Comparison of ENCODE assay signal across 26 cellular contexts in the genomic region with DNA sequence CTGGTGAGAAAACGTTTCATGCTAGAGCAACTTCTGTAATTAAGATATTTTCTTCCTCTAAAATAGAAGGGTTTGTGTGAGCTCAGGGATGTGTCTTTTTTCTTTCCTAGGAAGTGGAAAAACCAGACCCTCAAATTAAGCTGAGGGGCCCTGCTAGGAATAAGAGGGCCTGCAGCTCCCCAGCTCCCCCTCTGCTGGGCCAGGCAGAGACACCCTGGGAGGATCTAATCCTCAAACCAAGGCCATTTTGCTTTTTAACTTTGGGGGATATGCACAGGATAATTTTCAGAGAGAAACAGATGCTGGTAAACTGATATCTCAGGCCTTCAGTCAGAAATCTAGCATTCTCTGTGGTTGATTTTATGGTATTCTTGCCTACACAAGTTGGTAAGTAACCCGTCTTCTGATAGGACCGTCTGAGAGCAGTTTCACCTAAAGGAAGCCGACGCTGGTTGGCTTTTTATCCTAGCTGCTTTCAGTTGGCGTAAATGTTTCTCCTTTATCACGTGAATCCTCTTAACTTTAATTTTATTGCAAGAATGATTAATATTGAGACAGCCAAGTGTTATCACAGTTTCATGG. TPM values are rescaled to one million over a fixed set of nuclear protein-coding genes. Genes with fewer than 3 reads are reported as not detected.
A peak's percentile ranks its signal among the peaks of the same experiment; 100 is the strongest.
DNase-seq lines count a peak whose midpoint lies in the region; ATAC-seq, FAIRE-seq and TF ChIP-seq lines count a peak whose summit lies in the region.
"Had no signal": no experiment of that assay in that cellular context is flagged by ENCODE, and none has a peak within 500 bp of the region (broad histone marks: within the 10 kb centered on the region; RNA-seq: fewer than 3 reads in every experiment).

No MANE protein-coding gene starts in this region.

- no peak overlapping the region for H3K4me3 Mint-ChIP-seq in activated naive CD4-positive, alpha-beta T cell treated with anti-CD3 and anti-CD28 coated beads for 36 hours
- no peak overlapping the region for H3K4me3 Mint-ChIP-seq in natural killer cell treated with Interleukin-12 subunit alpha and Interleukin-12 subunit beta and Interleukin-15 and Interleukin-18, amount 100 ng/mL, for 72 hours
- H3K4me3 Mint-ChIP-seq: dendritic cell treated with granulocyte-macrophage colony-stimulating factor and Interleukin-4, amounts not matched to agents 40 ng/mL and 50 ng/mL, for 4 days; IgD-negative memory B cell; type B pancreatic cell had no signal

- H3K36me3 Mint-ChIP-seq in activated naive CD4-positive, alpha-beta T cell treated with anti-CD3 and anti-CD28 coated beads for 36 hours (ENCODE audit: low read depth) = no peaks in the 10 kb centered on the region
- H3K36me3 Mint-ChIP-seq in natural killer cell treated with Interleukin-12 subunit alpha and Interleukin-12 subunit beta and Interleukin-15 and Interleukin-18, amount 100 ng/mL, for 72 hours = no peaks in the 10 kb centered on the region
- H3K36me3 Mint-ChIP-seq: type B pancreatic cell had no signal

- TF ChIP-seq RAD21 in H1 (IDR thresholded peaks at IDR 0.05 in 1 of 2, conservative IDR thresholded peaks at IDR 0.05 in 1 of 2; ENCODE audit: low read depth in 2 of 2, low read length in 2 of 2) = peak in 1 of 2 experiments; percentile 35; a peak in 2 of 4 replicates

- no peaks in the 10 kb centered on the region for H3K36me3 ChIP-seq in SJCRH30
- H3K36me3 ChIP-seq in H1 (ENCODE audit: control insufficient read depth in 2 of 4, insufficient read depth in 4 of 4, low read length in 3 of 4) = peaks cover 0 to 10% (median 3%) of the 10 kb centered on the region in 4 experiments; a peak in 6 of 8 replicates
- H3K36me3 ChIP-seq: cardiac muscle cell, spleen had no signal

- peak overlapping the region; percentile 29 for H3K27ac ChIP-seq in SJCRH30
- no peak overlapping the region for H3K27ac ChIP-seq in H1 (ENCODE audit: low read depth, low read length)
- H3K27ac ChIP-seq: cardiac muscle cell, spleen had no signal

- intact Hi-C loops in activated naive CD4-positive, alpha-beta T cell treated with anti-CD3 and anti-CD28 coated beads for 36 hours (cut with micrococcal nuclease) = no loop called here

- H4K8ac ChIP-seq in H1 (ENCODE audit: extremely low read depth, insufficient read depth, low read length) = no peak overlapping the region

- no peak overlapping the region for H4K91ac ChIP-seq in H1 (replicated peaks; ENCODE audit: insufficient read length, low read length)

- peaks cover 14 to 19% of the 10 kb centered on the region in 2 experiments for H4K20me1 ChIP-seq in H1 (replicated peaks in 1 of 2; ENCODE audit: control insufficient read depth in 1 of 2, insufficient read depth in 2 of 2, low read length in 2 of 2)

- no peaks in the 10 kb centered on the region for H3K9me3 Mint-ChIP-seq in activated naive CD4-positive, alpha-beta T cell treated with anti-CD3 and anti-CD28 coated beads for 36 hours
- no peaks in the 10 kb centered on the region for H3K9me3 Mint-ChIP-seq in natural killer cell treated with Interleukin-12 subunit alpha and Interleukin-12 subunit beta and Interleukin-15 and Interleukin-18, amount 100 ng/mL, for 72 hours
- H3K9me3 Mint-ChIP-seq: activated T-helper 2 cell treated with anti-CD3 and anti-CD28 coated beads, Interferon-gamma antibody, Interleukin-2, Interleukin-4, amounts not matched to agents 10 μg/mL and 5 μg/mL and 100 μg/mL, durations not matched to agents 14 hours and 24 hours and 36 hours; dendritic cell treated with granulocyte-macrophage colony-stimulating factor and Interleukin-4, amounts not matched to agents 40 ng/mL and 50 ng/mL, for 4 days; IgD-negative memory B cell had no signal

- TF ChIP-seq EP300 in H1 (IDR thresholded peaks at IDR 0.05; ENCODE audit: borderline replicate concordance in 1 of 2, low read depth in 2 of 2, low read length in 2 of 2) = no peak

- H3K4me3 ChIP-seq in SJCRH30 (no peak overlapping the region), H1 (ENCODE audit: extremely low read depth in 1 of 4, insufficient read depth in 2 of 4, low read depth in 3 of 4, low read length in 4 of 4) (no peak overlapping the region)
- H3K4me3 ChIP-seq: cardiac muscle cell, spleen had no signal

- H3K23me2 ChIP-seq in H1 (ENCODE audit: low read depth, low read length) = no peaks in the 10 kb centered on the region

- peaks cover 7 to 78% of the 10 kb centered on the region in 2 experiments; a peak in 3 of 4 replicates for H3K79me2 ChIP-seq in H1 (ENCODE audit: control insufficient read depth in 1 of 2, insufficient read depth in 2 of 2, low read length in 2 of 2)

- POLR2A ChIA-PET in H1 (lab: Charles Lee; ENCODE audit: partially characterized antibody) = no interaction called here

- peak; percentile 35 for DNase-seq in activated naive CD4-positive, alpha-beta T cell treated with anti-CD3 and anti-CD28 coated beads for 36 hours
- DNase-seq in activated naive CD4-positive, alpha-beta T cell treated with Interleukin-2 at 50 U/mL for 16 hours = no peak
- DNase-seq in SJCRH30 (peak in 1 of 2 experiments; percentile 64), H1 (ENCODE audit: low read depth in 1 of 2, low spot score in 2 of 2) (no peak), HPDE6-E6E7 (ENCODE audit: extremely low spot score) (no peak)
- DNase-seq in natural killer cell treated with Interleukin-12 subunit alpha and Interleukin-12 subunit beta and Interleukin-15 and Interleukin-18, amount 100 ng/mL, for 72 hours (ENCODE audit: low spot score) = no peak
- DNase-seq: ACHN; activated CD4-positive, CD25-positive, alpha-beta regulatory T cell treated with anti-CD3 and anti-CD28 coated beads, Interleukin-2, amount 50 U/mL, for 72 hours; C1 segment of cervical spinal cord; glutamatergic neuron; HCEC 1CT; kidney glomerular epithelial cell; MV-4-11; NCI-H69; retina; spleen; stimulated activated CD4-positive, alpha-beta T cell treated with anti-CD3 and anti-CD28 coated beads, Interleukin-4, amount 100 ng/mL, for 24 hours; SW 1271 had no signal

- peaks cover 11% of the 10 kb centered on the region for H3K79me1 ChIP-seq in H1 (ENCODE audit: low read depth, low read length)

- H3K4me1 Mint-ChIP-seq in activated naive CD4-positive, alpha-beta T cell treated with anti-CD3 and anti-CD28 coated beads for 36 hours (ENCODE audit: low read depth) = peaks cover 17% of the 10 kb centered on the region
- H3K4me1 Mint-ChIP-seq in natural killer cell treated with Interleukin-12 subunit alpha and Interleukin-12 subunit beta and Interleukin-15 and Interleukin-18, amount 100 ng/mL, for 72 hours (ENCODE audit: low read depth in 2 of 2) = peaks cover 0 to 6% of the 10 kb centered on the region in 2 donors
- H3K4me1 Mint-ChIP-seq: IgD-negative memory B cell had no signal

- no peak for TF ChIP-seq POLR2A in H1 (IDR thresholded peaks at IDR 0.05; ENCODE audit: control extremely low read depth in 1 of 2, low read depth in 2 of 2, low read length in 2 of 2)

- no peak overlapping the region for H3K4ac ChIP-seq in H1 (replicated peaks; ENCODE audit: insufficient read length, low read depth, low read length)

- no peak overlapping the region for H3K9ac ChIP-seq in H1 (replicated peaks in 1 of 4; ENCODE audit: extremely low read depth in 1 of 4, low read depth in 3 of 4, low read length in 3 of 4)

- H3K9me3 ChIP-seq in SJCRH30 (replicated peaks) = no peaks in the 10 kb centered on the region
- H3K9me3 ChIP-seq in H1 (ENCODE audit: insufficient read depth in 2 of 2, low read depth in 1 of 2, low read length in 1 of 2) = no peaks in the 10 kb centered on the region
- H3K9me3 ChIP-seq: spleen had no signal

- H2BK20ac ChIP-seq in H1 (ENCODE audit: low read length) = no peak overlapping the region

- no peak for FAIRE-seq in H1 (lab: Jason Lieb, UNC)

- no peak for ATAC-seq in natural killer cell treated with Interleukin-12 subunit alpha and Interleukin-12 subunit beta and Interleukin-15 and Interleukin-18, amount 100 ng/mL, for 72 hours
- no peak for ATAC-seq in HG02623 (IDR thresholded peaks at IDR 0.05; ENCODE audit: unreplicated experiment)
- no peak for ATAC-seq in HG02840 (IDR thresholded peaks at IDR 0.05; ENCODE audit: low FRiP score, unreplicated experiment)

- H3K4me1 ChIP-seq in SJCRH30 = peaks cover 26% of the 10 kb centered on the region
- peaks cover 3 to 5% (median 4%) of the 10 kb centered on the region in 4 experiments; a peak in 6 of 7 replicates for H3K4me1 ChIP-seq in H1 (replicated peaks in 1 of 4; ENCODE audit: control insufficient read depth in 3 of 4, insufficient read depth in 4 of 4, low read length in 3 of 4)

- H3K23ac ChIP-seq in H1 (ENCODE audit: insufficient read length) = no peak overlapping the region

- no peak overlapping the region for H2AK5ac ChIP-seq in H1 (ENCODE audit: low read depth, low read length)

- no peak overlapping the region for H2BK5ac ChIP-seq in H1 (ENCODE audit: low read depth, low read length)

- no peak overlapping the region for H3K18ac ChIP-seq in H1 (ENCODE audit: extremely low read depth, low read length)

- CTCF ChIA-PET in activated naive CD4-positive, alpha-beta T cell treated with anti-CD3 and anti-CD28 coated beads for 36 hours (lab: Charles Lee) = interaction anchor here (0.7 kb wide), 2 partner anchors 18 to 160 kb away, joined by 3 to 4 read pairs; no protein-coding TSS in a partner anchor
- CTCF ChIA-PET in H1 (lab: Charles Lee; ENCODE audit: partially characterized antibody) = interaction anchor here (0.6 to 2.2 kb wide), 5 partner anchors 9 to 715 kb away, joined by 3 to 4 read pairs (median 3); no protein-coding TSS in a partner anchor

- peak overlapping the region; percentile 72 for H3K27ac Mint-ChIP-seq in activated naive CD4-positive, alpha-beta T cell treated with anti-CD3 and anti-CD28 coated beads for 36 hours
- no peak overlapping the region for H3K27ac Mint-ChIP-seq in natural killer cell treated with Interleukin-12 subunit alpha and Interleukin-12 subunit beta and Interleukin-15 and Interleukin-18, amount 100 ng/mL, for 72 hours
- H3K27ac Mint-ChIP-seq: activated T-helper 2 cell treated with anti-CD3 and anti-CD28 coated beads, Interferon-gamma antibody, Interleukin-2, Interleukin-4, amounts not matched to agents 10 μg/mL and 5 μg/mL and 100 μg/mL, durations not matched to agents 14 hours and 24 hours and 36 hours; dendritic cell treated with granulocyte-macrophage colony-stimulating factor and Interleukin-4, amounts not matched to agents 40 ng/mL and 50 ng/mL, for 4 days; IgD-negative memory B cell; type B pancreatic cell had no signal

- no peak overlapping the region for H2BK15ac ChIP-seq in H1 (ENCODE audit: low read length)

- peak; percentile 10 to 24 (median 19); a peak in 2 of 4 replicates for TF ChIP-seq CTCF in H1 (IDR thresholded peaks at IDR 0.05; ENCODE audit: control extremely low read depth in 1 of 3, insufficient read depth in 1 of 3, low read depth in 1 of 3, low read length in 3 of 3)

- H3K4me2 ChIP-seq in H1 (ENCODE audit: insufficient read depth in 1 of 2, low read depth in 2 of 2, low read length in 2 of 2) = no peak overlapping the region

- H3K14ac ChIP-seq in H1 (ENCODE audit: insufficient read length) = no peak overlapping the region

- H3K27me3 ChIP-seq in SJCRH30 (no peaks in the 10 kb centered on the region), H1 (replicated peaks in 1 of 4; ENCODE audit: control insufficient read depth in 3 of 4, extremely low read depth in 1 of 4, insufficient read depth in 3 of 4, low read length in 3 of 4) (0 out of 7 replicates have a peak, but pooled peaks cover 0 to 4% (median 0%) of the 10 kb centered on the region in 4 experiments)
- H3K27me3 ChIP-seq: cardiac muscle cell had no signal

- H2AFZ ChIP-seq in H1 (ENCODE audit: low read length) = no peak overlapping the region

- H4K5ac ChIP-seq in H1 (ENCODE audit: insufficient read length, low read depth, low read length) = no peak overlapping the region

- 74% methylated on average over 7 of the region's 7 CpGs; no CpG with 5 or more reads in 1 of the 2 experiments for WGBS in H1 (ENCODE audit: extremely low coverage in 1 of 2, insufficient coverage in 1 of 2, insufficient read length in 1 of 2, insufficient replicate concordance in 2 of 2, low coverage in 1 of 2, low lambda C conversion rate in 2 of 2, missing lambda C conversion rate in 1 of 2), 2 experiments

- H2BK12ac ChIP-seq in H1 (ENCODE audit: low read depth, low read length) = no peak overlapping the region

- H3K56ac ChIP-seq in H1 (replicated peaks; ENCODE audit: insufficient read length, low read depth, low read length) = no peak overlapping the region

- peaks cover 6% of the 10 kb centered on the region for H3K27me3 Mint-ChIP-seq in activated naive CD4-positive, alpha-beta T cell treated with anti-CD3 and anti-CD28 coated beads for 36 hours (ENCODE audit: low read depth)
- H3K27me3 Mint-ChIP-seq in natural killer cell treated with Interleukin-12 subunit alpha and Interleukin-12 subunit beta and Interleukin-15 and Interleukin-18, amount 100 ng/mL, for 72 hours = peaks cover 23 to 31% of the 10 kb centered on the region in 2 donors
- H3K27me3 Mint-ChIP-seq: dendritic cell treated with granulocyte-macrophage colony-stimulating factor and Interleukin-4, amounts not matched to agents 40 ng/mL and 50 ng/mL, for 4 days had no signal

- H2BK120ac ChIP-seq in H1 (replicated peaks; ENCODE audit: low read depth, low read length) = no peak overlapping the region

RNA-seq across cellular contexts. Expression of gene SNTG2, which starts 34.8 kb away (rescaled TPM):
- 1 to 10 TPM in 1 of 2 experiments, under 1 TPM in 1; 0.57 to 1.0 TPM for total RNA-seq in activated naive CD4-positive, alpha-beta T cell treated with anti-CD3 and anti-CD28 coated beads for 36 hours
- 0.41 TPM in 1 of 2 replicates, not detected in the other for total RNA-seq in SJCRH30 (2014; rRNA removed; shearing (Covaris generic))
- total RNA-seq in H1 (2021; fragmentation: NEBNext Ultra II Directional; extraction: Animal tissue kit (Norgen Biotek cat#: 25700)) = 14.3 and 18.1 TPM in 2 replicates
- polyA plus RNA-seq in H1 (2011; rRNA removed) = 6.6 TPM in 2 replicates
- 8.8 TPM for polyA plus RNA-seq in H1 (2011; cell fraction: cytosol; rRNA removed)
- 24.3 TPM for polyA plus RNA-seq in H1 (2011; cell fraction: nucleus; rRNA removed)
- polyA plus RNA-seq in H1 (2012, experiment 1 of 2) = 7.4 to 10.4 TPM (median 9.0 TPM) in 4 replicates
- polyA plus RNA-seq in H1 (2012, experiment 2 of 2) = 4.1 TPM
- polyA plus RNA-seq in H1 (2013, experiment 1 of 2) = 4.3 TPM
- 5.0 TPM for polyA plus RNA-seq in H1 (2013, experiment 2 of 2)
- 21.3 and 26.6 TPM in 2 replicates for polyA minus RNA-seq in H1 (2011; rRNA and poly(A)+ RNA removed)
- polyA minus RNA-seq in H1 (2011; cell fraction: cytosol; rRNA and poly(A)+ RNA removed) = 17.2 TPM
- 62.8 TPM for polyA minus RNA-seq in H1 (2011; cell fraction: nucleus; rRNA and poly(A)+ RNA removed)
- total RNA-seq in natural killer cell treated with Interleukin-12 subunit alpha and Interleukin-12 subunit beta and Interleukin-15 and Interleukin-18, amount 100 ng/mL, for 72 hours = under 1 TPM in 1 of 2 donors, not detected in 1; 0.31 TPM
- total RNA-seq: activated T-helper 2 cell treated with anti-CD3 and anti-CD28 coated beads, Interferon-gamma antibody, Interleukin-2, Interleukin-4, amounts not matched to agents 10 μg/mL and 5 μg/mL and 100 μg/mL, durations not matched to agents 14 hours and 24 hours and 36 hours; osteocyte had no signal
- polyA plus RNA-seq: IgD-negative memory B cell had no signal
